25 cellular contexts compared by ENCODE assay signal in genomic region chr11:102147031-102147430, GRCh38. TPM values are rescaled to one million over a fixed set of nuclear protein-coding genes. Genes with fewer than 3 reads are reported as not detected.
"Had no signal": no experiment of that assay in that cellular context is flagged by ENCODE, and none has a peak within 500 bp of the region (broad histone marks: within the 10 kb centered on the region; RNA-seq: fewer than 3 reads in every experiment).

No MANE protein-coding gene starts in this region.

- H3K36me3 ChIP-seq: adrenal gland, upper lobe of right lung had no signal

- H3K4me1 Mint-ChIP-seq: activated T-helper 17 cell treated with anti-CD3 and anti-CD28 coated beads, Interleukin-2, amount 50 U/mL, for 72 hours; immature natural killer cell; stimulated activated memory B cell treated with anti-CD40 and anti-IgM and Interleukin-4, amounts not matched to agents 10 μg/mL and 1 μg/mL and 100 μg/mL, for 72 hours had no signal

- H3K9ac ChIP-seq: parathyroid adenoma had no signal

- H3K27ac Mint-ChIP-seq: activated naive CD8-positive, alpha-beta T cell; activated T-cell treated with anti-CD3 and anti-CD28 coated beads, Interleukin-2, amount 50 U/mL, for 24 hours; activated T-helper 17 cell treated with anti-CD3 and anti-CD28 coated beads, Interleukin-2, amount 50 U/mL, for 72 hours; dendritic cell treated with granulocyte-macrophage colony-stimulating factor and Interleukin-4, amounts not matched to agents 40 ng/mL and 50 ng/mL, for 4 days; immature natural killer cell; stimulated activated memory B cell treated with anti-CD40 and anti-IgM and Interleukin-4, amounts not matched to agents 10 μg/mL and 1 μg/mL and 100 μg/mL, for 72 hours; WTC11 had no signal

- H3K4me3 ChIP-seq: adrenal gland, testis, upper lobe of right lung had no signal

- H2AFZ ChIP-seq: parathyroid adenoma had no signal

- H3K27ac ChIP-seq: adrenal gland, parathyroid adenoma, testis, upper lobe of right lung had no signal

- H3K27me3 ChIP-seq: adrenal gland, testis, upper lobe of right lung had no signal

- DNase-seq: activated CD4-positive, alpha-beta T cell treated with anti-CD3 and anti-CD28 coated beads, Interleukin-2, amount 50 U/mL, for 4 hours; activated CD8-positive, alpha-beta memory T cell treated with anti-CD3 and anti-CD28 coated beads for 24 hours; activated CD8-positive, alpha-beta memory T cell treated with anti-CD3 and anti-CD28 coated beads, Interleukin-2, amount 50 U/mL, for 4 hours; activated naive CD4-positive, alpha-beta T cell; activated T-cell treated with anti-CD3 and anti-CD28 coated beads, Interleukin-2, amount 50 U/mL, for 24 hours; adrenal gland; effector CD4-positive, alpha-beta T cell; foreskin fibroblast; immature natural killer cell; kidney glomerular epithelial cell; nephron progenitor cell; small intestine; stimulated activated CD4-positive, alpha-beta T cell treated with anti-CD3 and anti-CD28 coated beads, Interleukin-15, amount 100 ng/mL, for 24 hours; T-helper 9 cell; testis; upper lobe of right lung had no signal

- H3K4me3 Mint-ChIP-seq: activated naive CD8-positive, alpha-beta T cell; activated T-cell treated with anti-CD3 and anti-CD28 coated beads, Interleukin-2, amount 50 U/mL, for 24 hours; activated T-helper 17 cell treated with anti-CD3 and anti-CD28 coated beads, Interleukin-2, amount 50 U/mL, for 72 hours; dendritic cell treated with granulocyte-macrophage colony-stimulating factor and Interleukin-4, amounts not matched to agents 40 ng/mL and 50 ng/mL, for 4 days; immature natural killer cell; nephron progenitor cell; stimulated activated memory B cell treated with anti-CD40 and anti-IgM and Interleukin-4, amounts not matched to agents 10 μg/mL and 1 μg/mL and 100 μg/mL, for 72 hours; WTC11 had no signal

- H3K9me3 ChIP-seq: adrenal gland, testis, upper lobe of right lung had no signal

- FAIRE-seq: astrocyte, endometrium, small intestine had no signal

- H3K9me3 Mint-ChIP-seq: activated T-cell treated with anti-CD3 and anti-CD28 coated beads, Interleukin-2, amount 50 U/mL, for 24 hours; activated T-helper 17 cell treated with anti-CD3 and anti-CD28 coated beads, Interleukin-2, amount 50 U/mL, for 72 hours; dendritic cell treated with granulocyte-macrophage colony-stimulating factor and Interleukin-4, amounts not matched to agents 40 ng/mL and 50 ng/mL, for 4 days; stimulated activated memory B cell treated with anti-CD40 and anti-IgM and Interleukin-4, amounts not matched to agents 10 μg/mL and 1 μg/mL and 100 μg/mL, for 72 hours; WTC11 had no signal

- H3K36me3 Mint-ChIP-seq: activated naive CD8-positive, alpha-beta T cell; immature natural killer cell; stimulated activated memory B cell treated with anti-CD40 and anti-IgM and Interleukin-4, amounts not matched to agents 10 μg/mL and 1 μg/mL and 100 μg/mL, for 72 hours; WTC11 had no signal

- ATAC-seq: activated T-helper 17 cell treated with anti-CD3 and anti-CD28 coated beads, Interleukin-2, amount 50 U/mL, for 72 hours; sciatic nerve; stimulated activated memory B cell treated with anti-CD40 and anti-IgM and Interleukin-4, amounts not matched to agents 10 μg/mL and 1 μg/mL and 100 μg/mL, for 72 hours; upper lobe of right lung; WTC11 had no signal

RNA-seq across cellular contexts. Expression of gene YAP1, which starts 36.8 kb away (rescaled TPM):
- polyA plus RNA-seq: immature natural killer cell had no signal
